8 cellular contexts compared by ENCODE assay signal in genomic region chr1:156591181-156591431, GRCh38. TPM values are rescaled to one million over a fixed set of nuclear protein-coding genes. Genes with fewer than 3 reads are reported as not detected.
DNase-seq lines count a peak whose midpoint lies in the region; ATAC-seq and TF ChIP-seq lines count a peak whose summit lies in the region.

No MANE protein-coding gene starts in this region.

- peaks cover 37% of the 10 kb centered on the region for H3F3A ChIP-seq in DOHH2 (ENCODE audit: control insufficient read depth, insufficient read depth)

- H3K27me3 ChIP-seq in DOHH2 (ENCODE audit: control insufficient read depth, low read length) (no peaks in the 10 kb centered on the region), KMS-11 (ENCODE audit: insufficient read depth, low read depth) (no peaks in the 10 kb centered on the region)

- H3K27ac ChIP-seq in DOHH2 (ENCODE audit: low read depth, low read length): peak overlapping the region; percentile 34; the same call in 1 of the 2 replicates
- peak overlapping the region; percentile 43 for H3K27ac ChIP-seq in KMS-11
- peak overlapping the region; percentile 81 to 88 for H3K27ac ChIP-seq in coronary artery

- peak overlapping the region; percentile 93 for H3K4me2 ChIP-seq in DOHH2 (ENCODE audit: low read length)
- H3K4me2 ChIP-seq in KMS-11: peak overlapping the region; percentile 68

- H3K36me3 ChIP-seq in DOHH2 (ENCODE audit: control insufficient read depth, low read length): peaks cover 45% of the 10 kb centered on the region
- H3K36me3 ChIP-seq in KMS-11 (ENCODE audit: insufficient read depth): peaks cover 14% of the 10 kb centered on the region; the same call in 1 of the 2 replicates

- no peak for TF ChIP-seq CTCF in DOHH2 (IDR thresholded peaks at IDR 0.05; ENCODE audit: low read depth, low read length, poor library complexity, severe bottlenecking)
- 0 out of 2 replicates have a peak, but pooled peaks have one; percentile 41 for TF ChIP-seq CTCF in KMS-11 (conservative IDR thresholded peaks at IDR 0.05; ENCODE audit: low read depth, low read length)
- TF ChIP-seq CTCF in coronary artery (IDR thresholded peaks at IDR 0.05): no peak
- no peak for TF ChIP-seq CTCF in neural crest cell (conservative IDR thresholded peaks at IDR 0.05)

- in situ Hi-C loops in ACHN (cut with HindIII; ENCODE audit: low pct_ligation_motif_present, low pct_unique_long_range_greater_than_20kb, low sequenced_read_pairs): no loop called here

- peak overlapping the region; percentile 94 for H3K4me3 Mint-ChIP-seq in neural crest cell

- H3K4me1 Mint-ChIP-seq in neural crest cell: peaks cover 30% of the 10 kb centered on the region

- no peaks in the 10 kb centered on the region for H3K9me2 ChIP-seq in DOHH2 (replicated peaks; ENCODE audit: control insufficient read depth, low read length)

- no peaks in the 10 kb centered on the region for H4K20me1 ChIP-seq in DOHH2 (ENCODE audit: control insufficient read depth, insufficient read depth, low read depth, low read length)
- H4K20me1 ChIP-seq in KMS-11 (ENCODE audit: insufficient read depth): no peaks in the 10 kb centered on the region

- ATAC-seq in esophagus mucosa (no peak), HG02571 (IDR thresholded peaks at IDR 0.05; ENCODE audit: unreplicated experiment) (no peak)

- H3K9me3 Mint-ChIP-seq in neural crest cell: no peaks in the 10 kb centered on the region

- H3K9ac ChIP-seq in KMS-11: peak overlapping the region; percentile 82

- DNase-seq in coronary artery (ENCODE audit: low spot score): no peak
- no peak for DNase-seq in neural crest cell (ENCODE audit: low read depth, low spot score)
- no peak for DNase-seq in ACHN
- no peak for DNase-seq in dedifferentiated amniotic fluid mesenchymal stem cell (ENCODE audit: extremely low spot score)

- peaks cover 8% of the 10 kb centered on the region for H3K36me3 Mint-ChIP-seq in neural crest cell (ENCODE audit: low read depth)

- H2AFZ ChIP-seq in KMS-11 (ENCODE audit: low read depth): peak overlapping the region; percentile 67

- no peaks in the 10 kb centered on the region for H3K9me3 ChIP-seq in DOHH2 (ENCODE audit: control insufficient read depth, insufficient read depth, low read length)

- H3K4me1 ChIP-seq in DOHH2 (ENCODE audit: control insufficient read depth, low read length): peaks cover 26% of the 10 kb centered on the region
- H3K4me1 ChIP-seq in KMS-11 (ENCODE audit: low read depth, poor library complexity, severe bottlenecking): peaks cover 35% of the 10 kb centered on the region

- peaks cover 23% of the 10 kb centered on the region for H3K79me2 ChIP-seq in DOHH2 (ENCODE audit: control insufficient read depth, low read length)
- peaks cover 11% of the 10 kb centered on the region; the same call in 1 of the 2 replicates for H3K79me2 ChIP-seq in KMS-11 (ENCODE audit: insufficient read depth, low read depth)

- peak overlapping the region; percentile 75 for H3K27ac Mint-ChIP-seq in neural crest cell (ENCODE audit: unreplicated experiment)

- no peaks in the 10 kb centered on the region for H3K27me3 Mint-ChIP-seq in neural crest cell (ENCODE audit: low read depth)

- peak overlapping the region; percentile 95 for H3K4me3 ChIP-seq in DOHH2 (ENCODE audit: low read length)
- H3K4me3 ChIP-seq in KMS-11 (IDR thresholded peaks at IDR 0.05; ENCODE audit: insufficient read depth, low read depth, low read length): peak overlapping the region; percentile 100
- H3K4me3 ChIP-seq in coronary artery: peak overlapping the region; percentile 89

RNA-seq across cellular contexts. Expression of gene NAXE, which starts 0.5 kb away (rescaled TPM):
- total RNA-seq in neural crest cell (76.5 and 80.6 TPM in 2 replicates), esophagus mucosa (80.4 TPM)

RNA-seq across cellular contexts. Expression of gene GPATCH4, which starts 10.2 kb away (rescaled TPM):
- 40.6 and 41.2 TPM in 2 replicates for total RNA-seq in neural crest cell
- 20.3 TPM for total RNA-seq in esophagus mucosa

RNA-seq across cellular contexts. Expression of gene TTC24, which starts 11.6 kb away (rescaled TPM):
- total RNA-seq in neural crest cell: not detected in 2 replicates
- total RNA-seq in esophagus mucosa: not detected

RNA-seq across cellular contexts. Expression of gene IQGAP3, which starts 18.7 kb away (rescaled TPM):
- total RNA-seq in neural crest cell (43.1 and 43.5 TPM in 2 replicates), esophagus mucosa (11.8 TPM)

RNA-seq across cellular contexts. Expression of gene HAPLN2, which starts 28.1 kb away (rescaled TPM):
- total RNA-seq in neural crest cell: 0.70 and 0.91 TPM in 2 replicates
- not detected for total RNA-seq in esophagus mucosa

Comparison
In these comparisons a context has a peak if more than half of its experiments do, and no peak if none do; other contexts are left out.
1. H3K27ac ChIP-seq: peak in every context shown above with its lines; median percentile 84 in coronary artery; 43 in KMS-11; 34 in DOHH2.